In genomic region chrX:46722742-46723568, GRCh38 we compare ENCODE assay signal across 18 cellular contexts. TPM values are rescaled to one million over a fixed set of nuclear protein-coding genes. Genes with fewer than 3 reads are reported as not detected.
DNase-seq lines count a peak whose midpoint lies in the region; ATAC-seq, FAIRE-seq and TF ChIP-seq lines count a peak whose summit lies in the region.
"Had no signal": no experiment of that assay in that cellular context is flagged by ENCODE, and none has a peak within 500 bp of the region (broad histone marks: within the 10 kb centered on the region; RNA-seq: fewer than 3 reads in every experiment).

No MANE protein-coding gene starts in this region.

- no peaks in the 10 kb centered on the region for H3K27me3 ChIP-seq in MG63

- no peaks in the 10 kb centered on the region for H3K9me3 ChIP-seq in MG63
- H3K9me3 ChIP-seq: heart right ventricle, mucosa of descending colon had no signal

- DNase-seq in GM12891 (ENCODE audit: insufficient read length, low spot score) (no peak), MG63 (peak; percentile 22), dermis blood vessel endothelial cell (peak; percentile 13), putamen (ENCODE audit: low spot score) (peak; percentile 40), NCI-H1930 (lab: John Stamatoyannopoulos, UW) (no peak), NCI-H226 (no peak)
- no peak for DNase-seq in activated CD4-positive, alpha-beta T cell treated with anti-CD3 and anti-CD28 coated beads, Interleukin-2, amount 50 U/mL, for 4 hours
- DNase-seq: activated CD4-positive, alpha-beta T cell treated with anti-CD3 and anti-CD28 coated beads for 4 hours; DND-41; heart right ventricle; kidney glomerular epithelial cell; mucosa of descending colon; NCI-H2029 treated with DMSO at 0.1 percent for 48 hours; NCI-H82; SIG-M5; stimulated activated naive CD4-positive, alpha-beta T cell had no signal

- no peaks in the 10 kb centered on the region for H3K36me3 ChIP-seq in MG63
- H3K36me3 ChIP-seq: heart right ventricle had no signal

- H3K4me3 ChIP-seq in MG63: no peak overlapping the region
- H3K4me3 ChIP-seq: heart right ventricle, mucosa of descending colon, skin epidermis had no signal

- TF ChIP-seq POLR2A in GM12891 (IDR thresholded peaks at IDR 0.05; ENCODE audit: low read depth, low read length): no peak

- peak; percentile 86 for FAIRE-seq in GM12891 (lab: Jason Lieb, UNC)

- no peak for ATAC-seq in HG03135 (IDR thresholded peaks at IDR 0.05; ENCODE audit: unreplicated experiment)
- ATAC-seq: heart right ventricle, mucosa of descending colon had no signal

TF ChIP-seq in GM12891, 5 proteins besides CTCF, POLR2A, EP300 and RAD21:
- TF ChIP-seq PAX5 (IDR thresholded peaks at IDR 0.05; ENCODE audit: insufficient read depth, low read length, severe bottlenecking) (no peak), TAF1 (IDR thresholded peaks at IDR 0.05; ENCODE audit: low read depth, low read length) (no peak), SPI1 (IDR thresholded peaks at IDR 0.05; ENCODE audit: low read depth, low read length) (no peak), POLR2AphosphoS5 (IDR thresholded peaks at IDR 0.05; ENCODE audit: low read depth, low read length) (no peak), POU2F2 (IDR thresholded peaks at IDR 0.05; ENCODE audit: low read depth, low read length) (no peak)

RNA-seq across cellular contexts. Expression of gene SLC9A7, which starts 36.0 kb away (rescaled TPM):
- 15.0 TPM for polyA plus RNA-seq in GM12891 (2012; ENCODE audit: low read depth, missing spikeins)
- 1.2 and 1.4 TPM in 2 replicates for total RNA-seq in MG63 (2014; rRNA removed; shearing (Covaris generic); ENCODE audit: low replicate concordance)
- total RNA-seq in dermis blood vessel endothelial cell: 16.5 and 19.4 TPM in 2 replicates

Comparison
In these comparisons a context has a peak if more than half of its experiments do, and no peak if none do; other contexts are left out.
1. DNase-seq: peak in MG63 (single experiment), dermis blood vessel endothelial cell (single experiment) and putamen (single experiment); none in GM12891 (single experiment), activated CD4-positive, alpha-beta T cell treated with anti-CD3 and anti-CD28 coated beads, Interleukin-2, amount 50 U/mL, for 4 hours (0 of 2), NCI-H1930 (0 of 2) and NCI-H226 (single experiment).